9 cellular contexts compared by ENCODE assay signal in genomic region chr6:158852312-158853071, GRCh38. TPM values are rescaled to one million over a fixed set of nuclear protein-coding genes. Genes with fewer than 3 reads are reported as not detected.
DNase-seq lines count a peak whose midpoint lies in the region; ATAC-seq and TF ChIP-seq lines count a peak whose summit lies in the region.
"Had no signal": no experiment of that assay in that cellular context is flagged by ENCODE, and none has a peak within 500 bp of the region (broad histone marks: within the 10 kb centered on the region; RNA-seq: fewer than 3 reads in every experiment).

No MANE protein-coding gene starts in this region.

- H3K27ac ChIP-seq in SU-DHL-6 (ENCODE audit: low read depth, low read length), result no peak overlapping the region
- H3K27ac ChIP-seq in iPS-18a (ENCODE audit: low read length), result peak overlapping the region; percentile 81
- peak overlapping the region in 2 of 3 donors; percentile 29 to 33 for H3K27ac ChIP-seq in thyroid gland
- H3K27ac ChIP-seq: vagina had no signal

- no peak overlapping the region for H3K4me3 Mint-ChIP-seq in activated naive CD4-positive, alpha-beta T cell treated with anti-CD3 and anti-CD28 coated beads, Interleukin-2, amount 50 U/mL, for 24 hours

- H3K27ac Mint-ChIP-seq in activated naive CD4-positive, alpha-beta T cell treated with anti-CD3 and anti-CD28 coated beads, Interleukin-2, amount 50 U/mL, for 24 hours, result peak overlapping the region; percentile 11
- no peak overlapping the region for H3K27ac Mint-ChIP-seq in activated naive CD4-positive, alpha-beta T cell treated with anti-CD3 and anti-CD28 coated beads, Interleukin-2, amount 50 U/mL, for 72 hours

- intact Hi-C loops in thyroid gland (cut with DNase I), result no loop called here

- no peak overlapping the region for H3K4me3 ChIP-seq in SU-DHL-6 (ENCODE audit: insufficient read depth, low read length, poor library complexity, severe bottlenecking)
- H3K4me3 ChIP-seq in iPS-18a (ENCODE audit: low read length), result peak overlapping the region; percentile 47
- H3K4me3 ChIP-seq in thyroid gland (replicated peaks in 1 of 3), result no peak overlapping the region
- H3K4me3 ChIP-seq: vagina had no signal

- no peaks in the 10 kb centered on the region for H3K9me3 ChIP-seq in SU-DHL-6 (ENCODE audit: insufficient read depth, low read length)
- H3K9me3 ChIP-seq in iPS-18a (ENCODE audit: control insufficient read depth, low read depth, low read length), result no peaks in the 10 kb centered on the region
- H3K9me3 ChIP-seq in thyroid gland, result no peaks in the 10 kb centered on the region
- H3K9me3 ChIP-seq: vagina had no signal

- peaks cover 34% of the 10 kb centered on the region for H3K4me1 Mint-ChIP-seq in activated naive CD4-positive, alpha-beta T cell treated with anti-CD3 and anti-CD28 coated beads, Interleukin-2, amount 50 U/mL, for 24 hours

- H3K4me2 ChIP-seq in SU-DHL-6 (ENCODE audit: low read depth, low read length, poor library complexity, severe bottlenecking), result peak overlapping the region; percentile 83

- H3F3A ChIP-seq in SU-DHL-6 (ENCODE audit: insufficient read depth), result peaks cover 8% of the 10 kb centered on the region; the same call in 1 of the 2 replicates

- no peaks in the 10 kb centered on the region for H3K27me3 Mint-ChIP-seq in activated naive CD4-positive, alpha-beta T cell treated with anti-CD3 and anti-CD28 coated beads, Interleukin-2, amount 50 U/mL, for 24 hours

- H3K27me3 ChIP-seq in SU-DHL-6 (ENCODE audit: low read length) (no peaks in the 10 kb centered on the region), iPS-18a (ENCODE audit: control insufficient read depth, insufficient read depth, low read length) (no peaks in the 10 kb centered on the region), thyroid gland (no peaks in the 10 kb centered on the region)
- H3K27me3 ChIP-seq: vagina had no signal

- TF ChIP-seq CTCF in SU-DHL-6 (IDR thresholded peaks at IDR 0.05; ENCODE audit: insufficient read depth, low read length, poor library complexity, severe bottlenecking) (no peak), thyroid gland (IDR thresholded peaks at IDR 0.05) (no peak)

- WGBS in thyroid gland, 2 donors, result 92 to 96% methylated on average over 9 to 11 of the region's 11 CpGs

- no peaks in the 10 kb centered on the region for H3K36me3 ChIP-seq in SU-DHL-6 (ENCODE audit: low read length)
- H3K36me3 ChIP-seq in iPS-18a (ENCODE audit: control insufficient read depth, low read depth, low read length), result no peaks in the 10 kb centered on the region
- H3K36me3 ChIP-seq in thyroid gland, result no peaks in the 10 kb centered on the region
- H3K36me3 ChIP-seq: vagina had no signal

- ATAC-seq in activated naive CD4-positive, alpha-beta T cell treated with anti-CD3 and anti-CD28 coated beads, Interleukin-2, amount 50 U/mL, for 72 hours, result no peak

- H3K9me3 Mint-ChIP-seq in activated naive CD4-positive, alpha-beta T cell treated with anti-CD3 and anti-CD28 coated beads, Interleukin-2, amount 50 U/mL, for 24 hours, result no peaks in the 10 kb centered on the region
- H3K9me3 Mint-ChIP-seq in activated naive CD4-positive, alpha-beta T cell treated with anti-CD3 and anti-CD28 coated beads, Interleukin-2, amount 50 U/mL, for 72 hours, result no peaks in the 10 kb centered on the region

- H3K9me2 ChIP-seq in SU-DHL-6 (replicated peaks; ENCODE audit: insufficient read depth, low read length), result no peaks in the 10 kb centered on the region

- no peak overlapping the region for H2AFZ ChIP-seq in SU-DHL-6 (ENCODE audit: low read depth, low read length, severe bottlenecking)

- H3K79me2 ChIP-seq in SU-DHL-6 (ENCODE audit: insufficient read depth, low read length), result no peaks in the 10 kb centered on the region

- H3K9ac ChIP-seq in SU-DHL-6 (ENCODE audit: low read length) (0 out of 2 replicates have a peak overlapping the region, but pooled peaks have one; percentile 61), iPS-18a (ENCODE audit: low read length) (peak overlapping the region; percentile 55)

- H4K20me1 ChIP-seq in SU-DHL-6 (ENCODE audit: low read depth, low read length), result no peaks in the 10 kb centered on the region

- peaks cover 43% of the 10 kb centered on the region for H3K4me1 ChIP-seq in iPS-18a (ENCODE audit: control insufficient read depth, low read depth, low read length)
- H3K4me1 ChIP-seq in thyroid gland, result peaks cover 33 to 53% of the 10 kb centered on the region in 2 donors

- no peak for DNase-seq in activated naive CD4-positive, alpha-beta T cell treated with anti-CD3 and anti-CD28 coated beads, Interleukin-2, amount 50 U/mL, for 72 hours (ENCODE audit: low spot score in 2 of 2)
- no peak for DNase-seq in thyroid gland
- DNase-seq in putamen (ENCODE audit: low spot score), result no peak
- no peak for DNase-seq in AG08396 (ENCODE audit: low spot score)
- no peak for DNase-seq in DMS53 (lab: John Stamatoyannopoulos, UW)

- H3K36me3 Mint-ChIP-seq in activated naive CD4-positive, alpha-beta T cell treated with anti-CD3 and anti-CD28 coated beads, Interleukin-2, amount 50 U/mL, for 24 hours, result peaks cover 2% of the 10 kb centered on the region
- H3K36me3 Mint-ChIP-seq in activated naive CD4-positive, alpha-beta T cell treated with anti-CD3 and anti-CD28 coated beads, Interleukin-2, amount 50 U/mL, for 72 hours, result peaks cover 0 to 4% of the 10 kb centered on the region in 2 donors

- TF ChIP-seq POLR2A in thyroid gland (IDR thresholded peaks at IDR 0.05), result no peak

RNA-seq across cellular contexts. Expression of gene EZR, which starts 33.3 kb away (rescaled TPM):
- total RNA-seq in activated naive CD4-positive, alpha-beta T cell treated with anti-CD3 and anti-CD28 coated beads, Interleukin-2, amount 50 U/mL, for 72 hours, result 100 to 1,000 TPM; 187 to 207 TPM
- total RNA-seq in thyroid gland, result 100 to 1,000 TPM; 221 to 412 (median 339) TPM
